In the genomic region with DNA sequence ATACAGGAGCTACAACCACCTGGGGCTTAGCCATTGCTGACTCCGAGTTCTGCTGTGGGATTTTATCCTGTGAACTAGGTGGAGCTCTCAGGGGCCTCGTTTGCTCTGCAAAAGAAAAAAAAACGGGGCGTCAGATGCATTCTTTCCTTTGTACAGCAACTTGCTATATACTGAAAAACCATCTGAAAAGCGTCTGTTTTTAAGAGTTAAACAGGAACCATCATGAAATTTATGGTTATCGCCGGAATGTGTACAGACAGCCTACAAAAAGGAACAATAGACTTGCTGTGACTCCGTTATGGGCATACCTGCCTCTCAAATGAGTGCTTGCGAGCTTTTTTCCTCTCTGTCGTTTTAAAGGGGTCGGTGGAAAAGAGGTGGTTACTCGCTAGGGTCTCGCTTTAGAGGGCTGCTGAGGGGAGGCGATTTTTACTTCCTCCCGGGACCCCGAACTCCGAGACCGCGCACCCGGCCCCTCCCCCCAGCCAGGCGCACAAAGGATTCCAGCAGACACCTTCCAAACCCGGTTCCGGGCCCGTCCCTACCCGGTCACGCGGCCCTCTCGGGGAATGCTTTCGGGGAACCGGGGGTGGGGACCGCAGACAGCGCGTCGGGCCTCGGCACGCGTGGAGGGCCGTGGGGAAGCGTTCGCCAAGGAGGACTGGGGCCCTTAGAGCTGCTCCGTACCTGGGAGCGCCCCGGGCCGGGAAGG, we compare ENCODE assay signal across 1 cellular context.
TF ChIP-seq lines count a peak whose summit lies in the region.

No MANE protein-coding gene starts in this region.

TF ChIP-seq in HEK293, 187 proteins besides CTCF, POLR2A, EP300 and RAD21 (continued from another document and continues in another):
- no peak for TF ChIP-seq ZNF175 (tag by site-specific recombination; IDR thresholded peaks at IDR 0.05)
- TF ChIP-seq, protein P1, sequence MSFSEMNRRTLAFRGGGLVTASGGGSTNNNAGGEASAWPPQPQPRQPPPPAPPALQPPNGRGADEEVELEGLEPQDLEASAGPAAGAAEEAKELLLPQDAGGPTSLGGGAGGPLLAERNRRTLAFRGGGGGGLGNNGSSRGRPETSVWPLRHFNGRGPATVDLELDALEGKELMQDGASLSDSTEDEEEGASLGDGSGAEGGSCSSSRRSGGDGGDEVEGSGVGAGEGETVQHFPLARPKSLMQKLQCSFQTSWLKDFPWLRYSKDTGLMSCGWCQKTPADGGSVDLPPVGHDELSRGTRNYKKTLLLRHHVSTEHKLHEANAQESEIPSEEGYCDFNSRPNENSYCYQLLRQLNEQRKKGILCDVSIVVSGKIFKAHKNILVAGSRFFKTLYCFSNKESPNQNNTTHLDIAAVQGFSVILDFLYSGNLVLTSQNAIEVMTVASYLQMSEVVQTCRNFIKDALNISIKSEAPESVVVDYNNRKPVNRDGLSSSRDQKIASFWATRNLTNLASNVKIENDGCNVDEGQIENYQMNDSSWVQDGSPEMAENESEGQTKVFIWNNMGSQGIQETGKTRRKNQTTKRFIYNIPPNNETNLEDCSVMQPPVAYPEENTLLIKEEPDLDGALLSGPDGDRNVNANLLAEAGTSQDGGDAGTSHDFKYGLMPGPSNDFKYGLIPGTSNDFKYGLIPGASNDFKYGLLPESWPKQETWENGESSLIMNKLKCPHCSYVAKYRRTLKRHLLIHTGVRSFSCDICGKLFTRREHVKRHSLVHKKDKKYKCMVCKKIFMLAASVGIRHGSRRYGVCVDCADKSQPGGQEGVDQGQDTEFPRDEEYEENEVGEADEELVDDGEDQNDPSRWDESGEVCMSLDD (tag by site-specific recombination; IDR thresholded peaks at IDR 0.05) = peak; percentile 65; the same call in 1 of the 2 replicates
- TF ChIP-seq ZSCAN30 (tag by site-specific recombination; IDR thresholded peaks at IDR 0.05) = no peak
- no peak for TF ChIP-seq ZNF707 (tag by site-specific recombination; IDR thresholded peaks at IDR 0.05)
- TF ChIP-seq ZNF274 (IDR thresholded peaks at IDR 0.05; ENCODE audit: low read length) = no peak
- TF ChIP-seq ZNF274 (tag by site-specific recombination; IDR thresholded peaks at IDR 0.05; ENCODE audit: borderline replicate concordance) = no peak
- no peak for TF ChIP-seq EGR2 (tag by site-specific recombination; IDR thresholded peaks at IDR 0.05; ENCODE audit: low read depth)
- no peak for TF ChIP-seq ZNF350 (tag by site-specific recombination; IDR thresholded peaks at IDR 0.05)
- no peak for TF ChIP-seq ZNF610 (tag by site-specific recombination; IDR thresholded peaks at IDR 0.05; ENCODE audit: borderline replicate concordance)
- no peak for TF ChIP-seq WT1 (tag by site-specific recombination; IDR thresholded peaks at IDR 0.05)
- no peak for TF ChIP-seq ZNF10 (tag by site-specific recombination; IDR thresholded peaks at IDR 0.05)
- peak; percentile 97 for TF ChIP-seq ZBTB20 (tag by site-specific recombination; IDR thresholded peaks at IDR 0.05)
- TF ChIP-seq, protein P2, sequence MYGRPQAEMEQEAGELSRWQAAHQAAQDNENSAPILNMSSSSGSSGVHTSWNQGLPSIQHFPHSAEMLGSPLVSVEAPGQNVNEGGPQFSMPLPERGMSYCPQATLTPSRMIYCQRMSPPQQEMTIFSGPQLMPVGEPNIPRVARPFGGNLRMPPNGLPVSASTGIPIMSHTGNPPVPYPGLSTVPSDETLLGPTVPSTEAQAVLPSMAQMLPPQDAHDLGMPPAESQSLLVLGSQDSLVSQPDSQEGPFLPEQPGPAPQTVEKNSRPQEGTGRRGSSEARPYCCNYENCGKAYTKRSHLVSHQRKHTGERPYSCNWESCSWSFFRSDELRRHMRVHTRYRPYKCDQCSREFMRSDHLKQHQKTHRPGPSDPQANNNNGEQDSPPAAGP (tag by site-specific recombination; IDR thresholded peaks at IDR 0.05) = peak; percentile 26; the same call in 1 of the 2 replicates
- TF ChIP-seq ZNF623 (tag by site-specific recombination; IDR thresholded peaks at IDR 0.05) = no peak
- TF ChIP-seq ZNF433 (tag by site-specific recombination; IDR thresholded peaks at IDR 0.05; ENCODE audit: low read depth) = no peak
- no peak for TF ChIP-seq GFI1B (tag by site-specific recombination; IDR thresholded peaks at IDR 0.05)
- no peak for TF ChIP-seq HOXC10 (CRISPR knock-in tag; IDR thresholded peaks at IDR 0.05)
- peak; percentile 13 for TF ChIP-seq ZXDB (tag by site-specific recombination; IDR thresholded peaks at IDR 0.05)
- no peak for TF ChIP-seq ZNF558 (tag by site-specific recombination; IDR thresholded peaks at IDR 0.05)
- TF ChIP-seq TRIM28 (IDR thresholded peaks at IDR 0.05; ENCODE audit: borderline replicate concordance, low read length) = no peak
- TF ChIP-seq, protein P3, sequence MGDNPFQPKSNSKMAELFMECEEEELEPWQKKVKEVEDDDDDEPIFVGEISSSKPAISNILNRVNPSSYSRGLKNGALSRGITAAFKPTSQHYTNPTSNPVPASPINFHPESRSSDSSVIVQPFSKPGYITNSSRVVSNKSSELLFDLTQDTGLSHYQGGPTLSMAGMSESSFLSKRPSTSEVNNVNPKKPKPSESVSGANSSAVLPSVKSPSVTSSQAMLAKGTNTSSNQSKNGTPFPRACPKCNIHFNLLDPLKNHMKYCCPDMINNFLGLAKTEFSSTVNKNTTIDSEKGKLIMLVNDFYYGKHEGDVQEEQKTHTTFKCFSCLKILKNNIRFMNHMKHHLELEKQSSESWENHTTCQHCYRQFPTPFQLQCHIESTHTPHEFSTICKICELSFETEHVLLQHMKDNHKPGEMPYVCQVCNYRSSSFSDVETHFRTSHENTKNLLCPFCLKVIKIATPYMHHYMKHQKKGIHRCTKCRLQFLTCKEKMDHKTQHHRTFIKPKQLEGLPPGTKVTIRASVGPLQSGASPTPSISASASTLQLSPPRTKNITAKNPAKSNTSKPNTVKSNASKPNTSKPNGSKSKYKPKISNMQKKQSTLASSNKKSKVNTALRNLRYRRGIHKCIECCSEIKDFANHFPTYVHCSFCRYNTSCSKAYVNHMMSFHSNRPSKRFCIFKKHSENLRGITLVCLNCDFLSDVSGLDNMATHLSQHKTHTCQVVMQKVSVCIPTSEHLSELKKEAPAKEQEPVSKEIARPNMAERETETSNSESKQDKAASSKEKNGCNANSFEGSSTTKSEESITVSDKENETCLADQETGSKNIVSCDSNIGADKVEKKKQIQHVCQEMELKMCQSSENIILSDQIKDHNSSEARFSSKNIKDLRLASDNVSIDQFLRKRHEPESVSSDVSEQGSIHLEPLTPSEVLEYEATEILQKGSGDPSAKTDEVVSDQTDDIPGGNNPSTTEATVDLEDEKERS (tag by site-specific recombination; IDR thresholded peaks at IDR 0.05) = no peak
- TF ChIP-seq, protein P4, sequence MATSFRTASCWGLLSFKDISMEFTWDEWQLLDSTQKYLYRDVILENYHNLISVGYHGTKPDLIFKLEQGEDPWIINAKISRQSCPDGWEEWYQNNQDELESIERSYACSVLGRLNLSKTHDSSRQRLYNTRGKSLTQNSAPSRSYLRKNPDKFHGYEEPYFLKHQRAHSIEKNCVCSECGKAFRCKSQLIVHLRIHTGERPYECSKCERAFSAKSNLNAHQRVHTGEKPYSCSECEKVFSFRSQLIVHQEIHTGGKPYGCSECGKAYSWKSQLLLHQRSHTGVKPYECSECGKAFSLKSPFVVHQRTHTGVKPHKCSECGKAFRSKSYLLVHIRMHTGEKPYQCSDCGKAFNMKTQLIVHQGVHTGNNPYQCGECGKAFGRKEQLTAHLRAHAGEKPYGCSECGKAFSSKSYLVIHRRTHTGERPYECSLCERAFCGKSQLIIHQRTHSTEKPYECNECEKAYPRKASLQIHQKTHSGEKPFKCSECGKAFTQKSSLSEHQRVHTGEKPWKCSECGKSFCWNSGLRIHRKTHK (tag by site-specific recombination; IDR thresholded peaks at IDR 0.05) = no peak
- TF ChIP-seq ZNF138 (tag by site-specific recombination; IDR thresholded peaks at IDR 0.05; ENCODE audit: borderline replicate concordance) = no peak
- TF ChIP-seq, protein P5, sequence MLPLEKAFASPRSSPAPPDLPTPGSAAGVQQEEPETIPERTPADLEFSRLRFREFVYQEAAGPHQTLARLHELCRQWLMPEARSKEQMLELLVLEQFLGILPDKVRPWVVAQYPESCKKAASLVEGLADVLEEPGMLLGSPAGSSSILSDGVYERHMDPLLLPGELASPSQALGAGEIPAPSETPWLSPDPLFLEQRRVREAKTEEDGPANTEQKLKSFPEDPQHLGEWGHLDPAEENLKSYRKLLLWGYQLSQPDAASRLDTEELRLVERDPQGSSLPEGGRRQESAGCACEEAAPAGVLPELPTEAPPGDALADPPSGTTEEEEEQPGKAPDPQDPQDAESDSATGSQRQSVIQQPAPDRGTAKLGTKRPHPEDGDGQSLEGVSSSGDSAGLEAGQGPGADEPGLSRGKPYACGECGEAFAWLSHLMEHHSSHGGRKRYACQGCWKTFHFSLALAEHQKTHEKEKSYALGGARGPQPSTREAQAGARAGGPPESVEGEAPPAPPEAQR (tag by site-specific recombination; IDR thresholded peaks at IDR 0.05) = no peak
- TF ChIP-seq, protein P6, sequence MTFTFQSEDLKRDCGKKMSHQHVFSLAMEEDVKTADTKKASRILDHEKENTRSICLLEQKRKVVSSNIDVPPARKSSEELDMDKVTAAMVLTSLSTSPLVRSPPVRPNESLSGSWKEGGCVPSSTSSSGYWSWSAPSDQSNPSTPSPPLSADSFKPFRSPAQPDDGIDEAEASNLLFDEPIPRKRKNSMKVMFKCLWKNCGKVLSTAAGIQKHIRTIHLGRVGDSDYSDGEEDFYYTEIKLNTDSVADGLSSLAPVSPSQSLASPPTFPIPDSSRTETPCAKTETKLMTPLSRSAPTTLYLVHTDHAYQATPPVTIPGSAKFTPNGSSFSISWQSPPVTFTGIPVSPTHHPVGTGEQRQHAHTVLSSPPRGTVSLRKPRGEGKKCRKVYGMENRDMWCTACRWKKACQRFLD (tag by site-specific recombination; IDR thresholded peaks at IDR 0.05) = no peak
- TF ChIP-seq ZNF585B (tag by site-specific recombination; IDR thresholded peaks at IDR 0.05) = no peak
- no peak for TF ChIP-seq ZNF16 (tag by site-specific recombination; IDR thresholded peaks at IDR 0.05; ENCODE audit: low read depth)
- no peak for TF ChIP-seq ZNF548 (tag by site-specific recombination; IDR thresholded peaks at IDR 0.05)
- TF ChIP-seq ZNF211 (tag by site-specific recombination; IDR thresholded peaks at IDR 0.05; ENCODE audit: low read depth) = no peak
- peak; percentile 21; the same call in 1 of the 2 replicates for TF ChIP-seq ZBTB8A (tag by site-specific recombination; IDR thresholded peaks at IDR 0.05)
- TF ChIP-seq ZFHX2 (tag by site-specific recombination; conservative IDR thresholded peaks at IDR 0.05) = no peak
- TF ChIP-seq ZNF132 (tag by site-specific recombination; IDR thresholded peaks at IDR 0.05; ENCODE audit: borderline replicate concordance) = no peak
- TF ChIP-seq, protein P7, sequence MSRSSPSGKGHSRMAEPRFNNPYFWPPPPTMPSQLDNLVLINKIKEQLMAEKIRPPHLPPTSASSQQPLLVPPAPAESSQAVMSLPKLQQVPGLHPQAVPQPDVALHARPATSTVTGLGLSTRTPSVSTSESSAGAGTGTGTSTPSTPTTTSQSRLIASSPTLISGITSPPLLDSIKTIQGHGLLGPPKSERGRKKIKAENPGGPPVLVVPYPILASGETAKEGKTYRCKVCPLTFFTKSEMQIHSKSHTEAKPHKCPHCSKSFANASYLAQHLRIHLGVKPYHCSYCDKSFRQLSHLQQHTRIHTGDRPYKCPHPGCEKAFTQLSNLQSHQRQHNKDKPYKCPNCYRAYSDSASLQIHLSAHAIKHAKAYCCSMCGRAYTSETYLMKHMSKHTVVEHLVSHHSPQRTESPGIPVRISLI (tag by site-specific recombination; IDR thresholded peaks at IDR 0.05) = 0 out of 2 replicates have a peak, but pooled peaks have one; percentile 49
- TF ChIP-seq ZNF214 (tag by site-specific recombination; IDR thresholded peaks at IDR 0.05; ENCODE audit: borderline replicate concordance) = no peak
- TF ChIP-seq ZNF791 (tag by site-specific recombination; IDR thresholded peaks at IDR 0.05) = no peak
- no peak for TF ChIP-seq ZNF292 (tag by site-specific recombination; IDR thresholded peaks at IDR 0.05; ENCODE audit: borderline replicate concordance, low read depth)
- TF ChIP-seq ZNF510 (tag by site-specific recombination; IDR thresholded peaks at IDR 0.05; ENCODE audit: insufficient replicate concordance) = no peak
- TF ChIP-seq ZNF426 (tag by site-specific recombination; IDR thresholded peaks at IDR 0.05) = no peak
- TF ChIP-seq, protein P8, sequence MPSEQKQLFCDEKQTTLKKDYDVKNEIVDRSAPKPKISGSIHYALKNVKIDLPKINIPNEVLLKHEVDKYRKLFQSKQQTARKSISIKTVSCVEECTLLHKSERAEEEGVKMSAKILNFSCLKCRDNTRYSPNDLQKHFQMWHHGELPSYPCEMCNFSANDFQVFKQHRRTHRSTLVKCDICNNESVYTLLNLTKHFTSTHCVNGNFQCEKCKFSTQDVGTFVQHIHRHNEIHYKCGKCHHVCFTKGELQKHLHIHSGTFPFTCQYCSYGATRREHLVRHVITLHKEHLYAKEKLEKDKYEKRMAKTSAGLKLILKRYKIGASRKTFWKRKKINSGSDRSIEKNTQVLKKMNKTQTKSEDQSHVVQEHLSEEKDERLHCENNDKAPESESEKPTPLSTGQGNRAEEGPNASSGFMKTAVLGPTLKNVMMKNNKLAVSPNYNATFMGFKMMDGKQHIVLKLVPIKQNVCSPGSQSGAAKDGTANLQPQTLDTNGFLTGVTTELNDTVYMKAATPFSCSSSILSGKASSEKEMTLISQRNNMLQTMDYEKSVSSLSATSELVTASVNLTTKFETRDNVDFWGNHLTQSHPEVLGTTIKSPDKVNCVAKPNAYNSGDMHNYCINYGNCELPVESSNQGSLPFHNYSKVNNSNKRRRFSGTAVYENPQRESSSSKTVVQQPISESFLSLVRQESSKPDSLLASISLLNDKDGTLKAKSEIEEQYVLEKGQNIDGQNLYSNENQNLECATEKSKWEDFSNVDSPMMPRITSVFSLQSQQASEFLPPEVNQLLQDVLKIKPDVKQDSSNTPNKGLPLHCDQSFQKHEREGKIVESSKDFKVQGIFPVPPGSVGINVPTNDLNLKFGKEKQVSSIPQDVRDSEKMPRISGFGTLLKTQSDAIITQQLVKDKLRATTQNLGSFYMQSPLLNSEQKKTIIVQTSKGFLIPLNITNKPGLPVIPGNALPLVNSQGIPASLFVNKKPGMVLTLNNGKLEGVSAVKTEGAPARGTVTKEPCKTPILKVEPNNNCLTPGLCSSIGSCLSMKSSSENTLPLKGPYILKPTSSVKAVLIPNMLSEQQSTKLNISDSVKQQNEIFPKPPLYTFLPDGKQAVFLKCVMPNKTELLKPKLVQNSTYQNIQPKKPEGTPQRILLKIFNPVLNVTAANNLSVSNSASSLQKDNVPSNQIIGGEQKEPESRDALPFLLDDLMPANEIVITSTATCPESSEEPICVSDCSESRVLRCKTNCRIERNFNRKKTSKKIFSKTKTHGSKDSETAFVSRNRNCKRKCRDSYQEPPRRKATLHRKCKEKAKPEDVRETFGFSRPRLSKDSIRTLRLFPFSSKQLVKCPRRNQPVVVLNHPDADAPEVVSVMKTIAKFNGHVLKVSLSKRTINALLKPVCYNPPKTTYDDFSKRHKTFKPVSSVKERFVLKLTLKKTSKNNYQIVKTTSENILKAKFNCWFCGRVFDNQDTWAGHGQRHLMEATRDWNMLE (tag by site-specific recombination; conservative IDR thresholded peaks at IDR 0.05; ENCODE audit: low read depth) = no peak
- no peak for TF ChIP-seq ZNF701 (tag by site-specific recombination; IDR thresholded peaks at IDR 0.05)
- TF ChIP-seq ZNF2 (tag by site-specific recombination; IDR thresholded peaks at IDR 0.05) = 0 out of 2 replicates have a peak, but pooled peaks have one; percentile 15
- TF ChIP-seq ZNF354C (tag by site-specific recombination; IDR thresholded peaks at IDR 0.05; ENCODE audit: borderline replicate concordance, low read depth) = no peak
- no peak for TF ChIP-seq ZNF24 (tag by site-specific recombination; IDR thresholded peaks at IDR 0.05)
- TF ChIP-seq MZF1 (tag by site-specific recombination; IDR thresholded peaks at IDR 0.05; ENCODE audit: borderline replicate concordance) = no peak
- TF ChIP-seq ZNF311 (tag by site-specific recombination; IDR thresholded peaks at IDR 0.05; ENCODE audit: borderline replicate concordance) = no peak
- no peak for TF ChIP-seq ZNF670 (tag by site-specific recombination; IDR thresholded peaks at IDR 0.05; ENCODE audit: low read depth)
